In genomic region chr17:50326831-50327364, GRCh38 we compare ENCODE assay signal across 16 cellular contexts. TPM values are rescaled to one million over a fixed set of nuclear protein-coding genes. Genes with fewer than 3 reads are reported as not detected.
"Had no signal": no experiment of that assay in that cellular context is flagged by ENCODE, and none has a peak within 500 bp of the region (broad histone marks: within the 10 kb centered on the region; RNA-seq: fewer than 3 reads in every experiment).

No MANE protein-coding gene starts in this region.

- H3K9me3 Mint-ChIP-seq: activated naive CD8-positive, alpha-beta T cell treated with anti-CD3 and anti-CD28 coated beads for 36 hours; immature natural killer cell; naive B cell had no signal

- H3K4me1 Mint-ChIP-seq: activated naive CD8-positive, alpha-beta T cell treated with anti-CD3 and anti-CD28 coated beads for 36 hours; immature natural killer cell; naive B cell had no signal

- H3K27me3 ChIP-seq: dorsolateral prefrontal cortex, thyroid gland, uterus had no signal

- H3K36me3 ChIP-seq: esophagus muscularis mucosa, lower lobe of right lung, neutrophil, thyroid gland, uterus had no signal

- H3K36me3 Mint-ChIP-seq: activated naive CD8-positive, alpha-beta T cell treated with anti-CD3 and anti-CD28 coated beads for 36 hours; naive B cell had no signal

- H3K4me1 ChIP-seq: esophagus muscularis mucosa, lower lobe of right lung, thyroid gland, uterus had no signal

- ATAC-seq: left cardiac atrium, lower lobe of right lung had no signal

- H3K27me3 Mint-ChIP-seq: activated naive CD8-positive, alpha-beta T cell treated with anti-CD3 and anti-CD28 coated beads for 36 hours had no signal

- H3K9me3 ChIP-seq: esophagus muscularis mucosa, lower lobe of right lung, neutrophil, thyroid gland, uterus had no signal

- H3K4me3 ChIP-seq: dorsolateral prefrontal cortex, esophagus muscularis mucosa, lower lobe of right lung, skin epidermis, thyroid gland, uterus had no signal

- H3K4me3 Mint-ChIP-seq: activated naive CD8-positive, alpha-beta T cell treated with anti-CD3 and anti-CD28 coated beads for 36 hours; immature natural killer cell; naive B cell had no signal

- H3K27ac ChIP-seq: dorsolateral prefrontal cortex, esophagus muscularis mucosa, lower lobe of right lung, neutrophil, skin epidermis, thyroid gland, uterus had no signal

- DNase-seq: activated CD4-positive, alpha-beta T cell treated with anti-CD3 and anti-CD28 coated beads for 1 hour; activated naive CD8-positive, alpha-beta T cell treated with anti-CD3 and anti-CD28 coated beads for 36 hours; anterior cingulate cortex; dorsolateral prefrontal cortex; immature natural killer cell; left cardiac atrium; lower lobe of right lung; midbrain; naive B cell; uterus had no signal

- H3K27ac Mint-ChIP-seq: activated naive CD8-positive, alpha-beta T cell treated with anti-CD3 and anti-CD28 coated beads for 36 hours; immature natural killer cell had no signal

RNA-seq across cellular contexts. Expression of gene EME1, which starts 46.1 kb away (rescaled TPM):
- total RNA-seq: esophagus muscularis mucosa had no signal

RNA-seq across cellular contexts. Expression of gene TMEM92, which starts 52.6 kb away (rescaled TPM):
- total RNA-seq: activated CD8-positive, alpha-beta memory T cell treated with anti-CD3 and anti-CD28 coated beads for 36 hours; activated naive CD8-positive, alpha-beta T cell treated with anti-CD3 and anti-CD28 coated beads for 36 hours; fibroblast of villous mesenchyme; thyroid gland had no signal
- polyA plus RNA-seq: immature natural killer cell had no signal
